In the genomic region with DNA sequence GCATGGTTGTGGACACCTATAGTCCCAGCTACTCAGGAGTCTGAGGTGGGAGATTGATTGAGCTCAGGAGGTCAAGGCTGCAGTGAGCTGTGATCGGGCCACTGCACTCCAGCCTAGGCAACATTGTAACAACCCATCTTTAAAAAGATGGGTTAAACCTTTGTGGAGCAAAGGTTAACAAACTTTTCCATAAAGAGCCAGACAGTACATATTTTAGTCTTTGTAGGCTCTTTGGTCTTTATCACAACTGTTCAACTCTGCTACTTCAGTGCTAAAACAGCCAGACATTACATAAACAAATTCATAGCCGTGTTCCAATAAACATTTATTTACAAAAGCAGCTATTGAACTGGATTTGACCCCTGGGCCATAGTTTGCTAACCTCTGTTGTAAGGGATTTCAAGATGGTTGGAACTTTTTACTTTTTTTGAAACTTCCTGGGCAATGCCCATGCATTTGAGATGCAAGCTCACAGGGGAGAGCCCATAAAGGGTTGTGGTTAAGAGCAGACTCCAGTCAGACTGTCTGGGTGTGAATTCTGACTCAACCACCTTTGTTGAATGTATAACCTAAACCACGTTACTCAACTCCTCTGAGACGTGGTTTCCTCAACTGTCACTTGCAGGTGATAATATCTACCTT, we compare ENCODE assay signal across 8 cellular contexts. TPM values are rescaled to one million over a fixed set of nuclear protein-coding genes. Genes with fewer than 3 reads are reported as not detected.
A peak's percentile ranks its signal among the peaks of the same experiment; 100 is the strongest.
DNase-seq lines count a peak whose midpoint lies in the region; ATAC-seq and TF ChIP-seq lines count a peak whose summit lies in the region.

No MANE protein-coding gene starts in this region.

- intact Hi-C loops in spleen (cut with DNase I; ENCODE audit: low total_unique reads), result no loop called here

- no peak overlapping the region for H3K4me3 ChIP-seq in spleen

- DNase-seq in activated T-helper 1 cell treated with Interleukin-2 at 50 U/mL for 16 hours (ENCODE audit: low read depth), result peak; percentile 12
- peak; percentile 3 for DNase-seq in spleen
- no peak for DNase-seq in mesenteric fat pad (ENCODE audit: low spot score)
- no peak for DNase-seq in LoVo (ENCODE audit: low spot score)
- no peak for DNase-seq in globus pallidus (ENCODE audit: low spot score)
- DNase-seq in retina, result no peak

- H3K36me3 ChIP-seq in spleen, result no peaks in the 10 kb centered on the region

- no peak for TF ChIP-seq POLR2A in spleen (IDR thresholded peaks at IDR 0.05)

- TF ChIP-seq CTCF in spleen (IDR thresholded peaks at IDR 0.05 in 8 of 11, conservative IDR thresholded peaks at IDR 0.05 in 3 of 11), result no peak

- no peaks in the 10 kb centered on the region for H3K9me3 ChIP-seq in spleen

- H3K4me1 ChIP-seq in spleen, result peaks cover 0 to 50% (median 11%) of the 10 kb centered on the region in 6 donors

- ATAC-seq in GM18873 (IDR thresholded peaks at IDR 0.05; ENCODE audit: low FRiP score, unreplicated experiment), result peak; percentile 39
- ATAC-seq in HG03135 (IDR thresholded peaks at IDR 0.05; ENCODE audit: unreplicated experiment), result peak; percentile 39

- H3K27ac ChIP-seq in spleen, result peak overlapping the region in 1 of 8 donors; percentile 19

- H3K27me3 ChIP-seq in spleen (replicated peaks in 1 of 7), result peaks cover 0 to 4% (median 0%) of the 10 kb centered on the region in 7 donors

- 48 to 58% (median 53%) methylated on average over 4 of the region's 4 CpGs for WGBS in spleen, 5 donors

RNA-seq across cellular contexts. Expression of a gene that starts 10.8 kb away (rescaled TPM):
- 1 to 10 TPM in 1 of 7 donors, under 1 TPM in 3, not detected in 3; 0.32 to 1.4 (median 0.72) TPM for total RNA-seq in spleen
- polyA plus RNA-seq in spleen, result under 1 TPM; 0.39 to 0.42 (median 0.39) TPM
- 0.16 TPM for total RNA-seq in mesenteric fat pad

RNA-seq across cellular contexts. Expression of a gene that starts 32.8 kb away (rescaled TPM):
- total RNA-seq in spleen (1 to 10 TPM in 1 of 7 donors, under 1 TPM in 4, not detected in 2; 0.50 to 3.6 (median 0.80) TPM), mesenteric fat pad (not detected)
- under 1 TPM; 0.09 to 0.38 (median 0.14) TPM for polyA plus RNA-seq in spleen

Comparison
In these comparisons a context has a peak if more than half of its experiments do, and no peak if none do; other contexts are left out.
1. DNase-seq: peak in activated T-helper 1 cell treated with Interleukin-2 at 50 U/mL for 16 hours (single experiment) and spleen (single experiment); none in mesenteric fat pad (single experiment), LoVo (single experiment), globus pallidus (single experiment) and retina (single experiment).